ENCODE assay signal across 17 cellular contexts in the genomic region with DNA sequence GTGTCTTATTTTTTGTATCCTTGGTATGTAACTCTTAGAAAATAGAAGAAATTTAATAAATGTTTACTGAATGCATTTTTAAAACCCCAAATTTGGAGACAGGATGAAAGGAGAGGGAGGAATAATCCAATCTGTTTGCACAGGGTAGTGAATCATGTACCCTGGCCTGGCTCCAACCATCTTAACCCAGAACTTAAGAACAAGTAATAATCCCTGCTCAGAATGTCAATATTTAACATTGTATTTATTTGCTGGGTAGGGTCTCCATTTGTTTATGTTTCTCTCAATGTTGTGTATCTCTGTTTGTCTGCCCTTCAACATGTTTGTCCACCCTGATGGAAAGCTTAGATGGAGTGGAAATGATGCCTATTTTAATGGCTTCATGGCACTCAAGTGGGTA. TPM values are rescaled to one million over a fixed set of nuclear protein-coding genes. Genes with fewer than 3 reads are reported as not detected.
DNase-seq lines count a peak whose midpoint lies in the region; ATAC-seq, FAIRE-seq and TF ChIP-seq lines count a peak whose summit lies in the region.
"Had no signal": no experiment of that assay in that cellular context is flagged by ENCODE, and none has a peak within 500 bp of the region (broad histone marks: within the 10 kb centered on the region; RNA-seq: fewer than 3 reads in every experiment).

No MANE protein-coding gene starts in this region.

- no peak for FAIRE-seq in A549 (lab: Jason Lieb, UNC)
- FAIRE-seq: endometrium had no signal

- no peaks in the 10 kb centered on the region for H3K9me3 Mint-ChIP-seq in T-cell

- H3K9me3 ChIP-seq in A549, result no peaks in the 10 kb centered on the region
- H3K9me3 ChIP-seq in fibroblast of lung (ENCODE audit: control insufficient read depth, insufficient read depth, low read depth, low read length), result no peaks in the 10 kb centered on the region
- H3K9me3 ChIP-seq: ascending aorta, psoas muscle had no signal

- DNase-seq in A549 (ENCODE audit: low read depth in 1 of 2, low spot score in 1 of 2) (peak; percentile 41 to 72), GM03348 (ENCODE audit: low spot score) (peak; percentile 27), RPMI7951 (ENCODE audit: low read depth) (peak; percentile 19), fibroblast of lung (ENCODE audit: low read depth in 2 of 2) (peak; percentile 68 to 84), T-cell (no peak), NCI-H1694 treated with DMSO at 0.1 percent for 48 hours (lab: John Stamatoyannopoulos, UW) (no peak)
- DNase-seq: activated CD4-positive, CD25-positive, alpha-beta regulatory T cell; activated T-cell treated with anti-CD3 and anti-CD28 coated beads, Interleukin-2, amount 50 U/mL, for 1 hour; AML-193; midbrain; psoas muscle; stimulated activated CD4-positive, alpha-beta T cell treated with anti-CD3 and anti-CD28 coated beads, Interleukin-4, amount 100 ng/mL, for 24 hours; stimulated activated naive CD4-positive, alpha-beta T cell had no signal

- no peaks in the 10 kb centered on the region for H3K36me3 ChIP-seq in fibroblast of lung (ENCODE audit: control insufficient read depth, insufficient read depth, low read length)
- H3K36me3 ChIP-seq: ascending aorta had no signal

- no peaks in the 10 kb centered on the region for H4K20me1 ChIP-seq in fibroblast of lung (ENCODE audit: control insufficient read depth, extremely low read depth, insufficient read depth, low read length)

- H3K36me3 Mint-ChIP-seq in T-cell, result no peaks in the 10 kb centered on the region

- TF ChIP-seq POLR2A in A549 (IDR thresholded peaks at IDR 0.05; ENCODE audit: low read length), result no peak

- H3K27me3 Mint-ChIP-seq in T-cell, result peaks cover 8 to 9% of the 10 kb centered on the region in 2 donors

- CTCF ChIA-PET in A549 (lab: Yijun Ruan, JAX) (no interaction called here), T-cell (lab: Charles Lee) (no interaction called here)

- no peak overlapping the region for H3K27ac Mint-ChIP-seq in T-cell

- POLR2A ChIA-PET in A549 (lab: Yijun Ruan, JAX) (no interaction called here), T-cell (lab: Charles Lee) (no interaction called here)

- peak overlapping the region; percentile 42 for H3K4me2 ChIP-seq in A549
- H3K4me2 ChIP-seq in fibroblast of lung (ENCODE audit: extremely low read depth, insufficient read depth, low read length), result no peak overlapping the region

- H3K4me1 Mint-ChIP-seq in T-cell, result no peaks in the 10 kb centered on the region

- H3K4me3 Mint-ChIP-seq in T-cell, result no peak overlapping the region

- H3K4me1 ChIP-seq in A549 (peaks cover 37% of the 10 kb centered on the region), fibroblast of lung (ENCODE audit: control insufficient read depth, extremely low read depth, insufficient read depth, low read length) (no peaks in the 10 kb centered on the region)
- H3K4me1 ChIP-seq: ascending aorta, psoas muscle had no signal

- no peak for TF ChIP-seq RAD21 in A549 (conservative IDR thresholded peaks at IDR 0.05 in 1 of 2, IDR thresholded peaks at IDR 0.05 in 1 of 2)

- TF ChIP-seq CTCF in A549 (IDR thresholded peaks at IDR 0.05) (no peak), fibroblast of lung (conservative IDR thresholded peaks at IDR 0.05 in 1 of 2, IDR thresholded peaks at IDR 0.05 in 1 of 2; ENCODE audit: low read depth in 1 of 2, low read length in 2 of 2) (no peak)

- no peak overlapping the region for H3K9ac ChIP-seq in fibroblast of lung (ENCODE audit: insufficient read depth, low read length)

- ATAC-seq in A549 (peak in 1 of 2 experiments; percentile 82; a peak in 3 of 6 replicates), HG03045 (IDR thresholded peaks at IDR 0.05; ENCODE audit: unreplicated experiment) (no peak), T-cell (replicated peaks in 1 of 4) (no peak), HG03095 (IDR thresholded peaks at IDR 0.05; ENCODE audit: unreplicated experiment) (no peak)
- ATAC-seq: psoas muscle had no signal

- no peaks in the 10 kb centered on the region for H3K79me2 ChIP-seq in fibroblast of lung (ENCODE audit: control insufficient read depth, insufficient read depth, low read length)

- no peaks in the 10 kb centered on the region for H3K27me3 ChIP-seq in fibroblast of lung (ENCODE audit: control insufficient read depth, insufficient read depth, low read length)
- H3K27me3 ChIP-seq: ascending aorta had no signal

- H3K4me3 ChIP-seq in A549 (no peak overlapping the region), fibroblast of lung (replicated peaks in 1 of 4; ENCODE audit: control extremely low read depth in 1 of 4, insufficient read depth in 1 of 4, low read depth in 3 of 4, low read length in 4 of 4) (no peak overlapping the region)
- H3K4me3 ChIP-seq: ascending aorta, psoas muscle had no signal

- H2AFZ ChIP-seq in fibroblast of lung (ENCODE audit: low read length), result no peak overlapping the region

- no peak for TF ChIP-seq EP300 in A549 (IDR thresholded peaks at IDR 0.05)

- no peak overlapping the region; a peak in 1 of 6 replicates for H3K27ac ChIP-seq in A549
- no peak overlapping the region for H3K27ac ChIP-seq in fibroblast of lung (ENCODE audit: insufficient read depth, low read length)
- H3K27ac ChIP-seq: ascending aorta, psoas muscle had no signal

TF ChIP-seq in A549, 52 proteins besides CTCF, POLR2A, EP300 and RAD21:
- peak in 1 of 2 experiments; percentile 14; a peak in 1 of 4 replicates for TF ChIP-seq CEBPB (IDR thresholded peaks at IDR 0.05)
- TF ChIP-seq, protein P1, sequence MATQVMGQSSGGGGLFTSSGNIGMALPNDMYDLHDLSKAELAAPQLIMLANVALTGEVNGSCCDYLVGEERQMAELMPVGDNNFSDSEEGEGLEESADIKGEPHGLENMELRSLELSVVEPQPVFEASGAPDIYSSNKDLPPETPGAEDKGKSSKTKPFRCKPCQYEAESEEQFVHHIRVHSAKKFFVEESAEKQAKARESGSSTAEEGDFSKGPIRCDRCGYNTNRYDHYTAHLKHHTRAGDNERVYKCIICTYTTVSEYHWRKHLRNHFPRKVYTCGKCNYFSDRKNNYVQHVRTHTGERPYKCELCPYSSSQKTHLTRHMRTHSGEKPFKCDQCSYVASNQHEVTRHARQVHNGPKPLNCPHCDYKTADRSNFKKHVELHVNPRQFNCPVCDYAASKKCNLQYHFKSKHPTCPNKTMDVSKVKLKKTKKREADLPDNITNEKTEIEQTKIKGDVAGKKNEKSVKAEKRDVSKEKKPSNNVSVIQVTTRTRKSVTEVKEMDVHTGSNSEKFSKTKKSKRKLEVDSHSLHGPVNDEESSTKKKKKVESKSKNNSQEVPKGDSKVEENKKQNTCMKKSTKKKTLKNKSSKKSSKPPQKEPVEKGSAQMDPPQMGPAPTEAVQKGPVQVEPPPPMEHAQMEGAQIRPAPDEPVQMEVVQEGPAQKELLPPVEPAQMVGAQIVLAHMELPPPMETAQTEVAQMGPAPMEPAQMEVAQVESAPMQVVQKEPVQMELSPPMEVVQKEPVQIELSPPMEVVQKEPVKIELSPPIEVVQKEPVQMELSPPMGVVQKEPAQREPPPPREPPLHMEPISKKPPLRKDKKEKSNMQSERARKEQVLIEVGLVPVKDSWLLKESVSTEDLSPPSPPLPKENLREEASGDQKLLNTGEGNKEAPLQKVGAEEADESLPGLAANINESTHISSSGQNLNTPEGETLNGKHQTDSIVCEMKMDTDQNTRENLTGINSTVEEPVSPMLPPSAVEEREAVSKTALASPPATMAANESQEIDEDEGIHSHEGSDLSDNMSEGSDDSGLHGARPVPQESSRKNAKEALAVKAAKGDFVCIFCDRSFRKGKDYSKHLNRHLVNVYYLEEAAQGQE (IDR thresholded peaks at IDR 0.05), result no peak
- TF ChIP-seq FOSL2 (IDR thresholded peaks at IDR 0.05), result peak; percentile 44; the same call in 1 of the 2 replicates
- TF ChIP-seq FOSL2 (CRISPR knock-in tag; IDR thresholded peaks at IDR 0.05), result peak; percentile 52
- TF ChIP-seq GATA3 (IDR thresholded peaks at IDR 0.05; ENCODE audit: borderline replicate concordance), result peak; percentile 90
- TF ChIP-seq ZSCAN20 (CRISPR knock-in tag; IDR thresholded peaks at IDR 0.05), result no peak

RNA-seq across cellular contexts. Expression of a gene that starts 54.4 kb away (rescaled TPM):
- polyA plus RNA-seq in A549 (2011; rRNA removed) (25.9 and 28.4 TPM in 2 replicates), A549 (2017; fragmentation: RNase III; extraction: RNeasy Plus Mini Kit Qiagen cat#74134 plus additional on column Dnase treatment) (11.4 to 12.6 TPM (median 12.5 TPM) in 3 replicates), fibroblast of lung (20.9 and 26.4 TPM in 2 replicates)
- polyA plus RNA-seq in A549 (2012; cell fraction: cytosol; rRNA removed), result 4.3 and 5.5 TPM in 2 replicates
- polyA plus RNA-seq in A549 (2012; cell fraction: nucleus; rRNA removed), result 6.7 and 9.7 TPM in 2 replicates
- polyA minus RNA-seq in A549 (2011; rRNA and poly(A)+ RNA removed), result 38.6 and 39.3 TPM in 2 replicates
- total RNA-seq in RPMI7951 (2014; rRNA removed; shearing (Covaris generic)), result 24.2 and 25.8 TPM in 2 replicates
- total RNA-seq in fibroblast of lung (55.0 and 77.1 TPM in 2 replicates), T-cell (1 to 10 TPM in 1 of 5 donors, under 1 TPM in 4; 0.33 to 1.6 (median 0.86) TPM)
- polyA plus RNA-seq in fibroblast of lung (2012), result 16.1 and 21.8 TPM in 2 replicates
- polyA minus RNA-seq in fibroblast of lung (ENCODE audit: low replicate concordance), result 13.4 and 13.9 TPM in 2 replicates

Comparison
In these comparisons a context has a peak if more than half of its experiments do, and no peak if none do; other contexts are left out.
1. DNase-seq: peak in A549 (2 of 2), GM03348 (single experiment), RPMI7951 (single experiment) and fibroblast of lung (2 of 2); none in T-cell (0 of 34) and NCI-H1694 treated with DMSO at 0.1 percent for 48 hours (single experiment).